In the genomic region with DNA sequence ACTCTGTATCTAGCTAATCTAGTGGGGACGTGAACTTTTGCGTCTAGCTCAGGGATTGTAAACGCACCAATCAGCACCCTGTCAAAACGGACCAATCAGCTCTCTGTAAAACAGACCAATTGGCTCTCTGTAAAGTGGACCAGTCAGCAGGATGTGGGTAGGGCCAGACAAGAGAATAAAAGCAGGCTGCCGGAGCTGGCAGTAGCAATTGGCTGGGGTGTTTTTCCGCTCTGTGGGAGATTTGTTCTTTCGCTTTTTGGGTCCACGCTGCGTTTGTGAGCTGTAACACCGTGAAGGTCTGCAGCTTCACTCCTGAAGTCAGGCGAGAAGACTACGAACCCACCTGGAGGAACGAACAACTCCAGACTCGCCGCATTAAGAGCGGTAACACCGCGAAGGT, we compare ENCODE assay signal across 26 cellular contexts.
DNase-seq lines count a peak whose midpoint lies in the region; ATAC-seq and TF ChIP-seq lines count a peak whose summit lies in the region.
"Had no signal": no experiment of that assay in that cellular context is flagged by ENCODE, and none has a peak within 500 bp of the region (broad histone marks: within the 10 kb centered on the region; RNA-seq: fewer than 3 reads in every experiment).

No MANE protein-coding gene starts in this region.

- peak overlapping the region; percentile 83 for H3K4me2 ChIP-seq in BLaER1
- H3K4me2 ChIP-seq: KMS-11, SK-N-SH had no signal

- in situ Hi-C loops in G401 (cut with HindIII; ENCODE audit: low sequenced_read_pairs): no loop called here

- no peaks in the 10 kb centered on the region for H3K36me3 ChIP-seq in BLaER1

- ATAC-seq in HG02623 (IDR thresholded peaks at IDR 0.05; ENCODE audit: unreplicated experiment): no peak
- ATAC-seq: CD8-positive, alpha-beta T cell had no signal

- H3K36me3 Mint-ChIP-seq in glutamatergic neuron (ENCODE audit: unreplicated experiment): no peaks in the 10 kb centered on the region
- H3K36me3 Mint-ChIP-seq: CD8-positive, alpha-beta T cell had no signal

- H3K4me3 ChIP-seq in BLaER1 (no peak overlapping the region; the same call in 1 of the 2 replicates), NB4 (ENCODE audit: low read depth, low read length) (peak overlapping the region; percentile 99)
- H3K4me3 ChIP-seq: GM23248 had no signal

- TF ChIP-seq CTCF in NB4 (IDR thresholded peaks at IDR 0.05; ENCODE audit: low read depth, low read length): no peak
- no peak for TF ChIP-seq CTCF in glutamatergic neuron (IDR thresholded peaks at IDR 0.05; ENCODE audit: partially characterized antibody, unreplicated experiment)

- peaks cover 61% of the 10 kb centered on the region for H3K4me1 ChIP-seq in BLaER1

- H3K9me3 Mint-ChIP-seq in glutamatergic neuron (ENCODE audit: unreplicated experiment): peaks cover 15% of the 10 kb centered on the region
- H3K9me3 Mint-ChIP-seq: CD8-positive, alpha-beta T cell; H9; HFFc6 had no signal

- H3K27me3 ChIP-seq in BLaER1: no peaks in the 10 kb centered on the region

- TF ChIP-seq POLR2A in NB4 (IDR thresholded peaks at IDR 0.05; ENCODE audit: extremely low read depth, insufficient read length): peak; percentile 96

- H3K9me3 ChIP-seq in BLaER1: no peaks in the 10 kb centered on the region; the same call in 1 of the 2 replicates
- H3K9me3 ChIP-seq: SK-N-SH had no signal

- H3K27ac Mint-ChIP-seq in glutamatergic neuron (ENCODE audit: unreplicated experiment): no peak overlapping the region
- H3K27ac Mint-ChIP-seq: CD8-positive, alpha-beta T cell; H9; HFFc6 had no signal

- peaks cover 13% of the 10 kb centered on the region for H3K27me3 Mint-ChIP-seq in glutamatergic neuron (ENCODE audit: unreplicated experiment)

- no peaks in the 10 kb centered on the region for H4K20me1 ChIP-seq in BLaER1

- H3K27ac ChIP-seq in BLaER1: peak overlapping the region; percentile 88
- H3K27ac ChIP-seq: GM23248, KMS-11, RWPE1 had no signal

- peak overlapping the region; percentile 63 for H3K4me3 Mint-ChIP-seq in glutamatergic neuron (ENCODE audit: unreplicated experiment)
- H3K4me3 Mint-ChIP-seq: CD8-positive, alpha-beta T cell; HFFc6 had no signal

- DNase-seq in G401 (ENCODE audit: low spot score) (peak; percentile 30), NB4 (ENCODE audit: low read depth) (peak; percentile 95), glutamatergic neuron (no peak), NCI-H1930 (lab: John Stamatoyannopoulos, UW) (no peak), Ammon's horn (ENCODE audit: low spot score) (no peak)
- no peak for DNase-seq in activated effector memory CD4-positive, alpha-beta T cell treated with Interleukin-2 at 50 U/mL for 16 hours
- DNase-seq: C1 segment of cervical spinal cord; Calu3; CD8-positive, alpha-beta T cell; DMS153; GM23248; H9; HFFc6; NCI-H1092 treated with DMSO at 0.1 percent for 48 hours; NCI-H1436 treated with DMSO at 0.1 percent for 48 hours; NCI-H2029; NCI-H345; NCI-H524; NCI-H774; NK-92 treated with Interleukin-12 subunit alpha and Interleukin-12 subunit beta, amount 100 ng/mL, for 24 hours; SHP77 treated with DMSO at 0.1 percent for 48 hours; SK-N-SH had no signal

- peaks cover 42% of the 10 kb centered on the region for H3K4me1 Mint-ChIP-seq in glutamatergic neuron (ENCODE audit: low read depth, unreplicated experiment)

- peak overlapping the region; percentile 76; the same call in 1 of the 2 replicates for H3K9ac ChIP-seq in BLaER1
- H3K9ac ChIP-seq: GM23248, KMS-11, SK-N-SH had no signal

Comparison
In these comparisons a context has a peak if more than half of its experiments do, and no peak if none do; other contexts are left out.
1. DNase-seq: peak in G401 (single experiment) and NB4 (single experiment); none in glutamatergic neuron (single experiment), activated effector memory CD4-positive, alpha-beta T cell treated with Interleukin-2 at 50 U/mL for 16 hours (single experiment), NCI-H1930 (0 of 2) and Ammon's horn (single experiment).